Comparison of ENCODE assay signal across 31 cellular contexts in the genomic region with DNA sequence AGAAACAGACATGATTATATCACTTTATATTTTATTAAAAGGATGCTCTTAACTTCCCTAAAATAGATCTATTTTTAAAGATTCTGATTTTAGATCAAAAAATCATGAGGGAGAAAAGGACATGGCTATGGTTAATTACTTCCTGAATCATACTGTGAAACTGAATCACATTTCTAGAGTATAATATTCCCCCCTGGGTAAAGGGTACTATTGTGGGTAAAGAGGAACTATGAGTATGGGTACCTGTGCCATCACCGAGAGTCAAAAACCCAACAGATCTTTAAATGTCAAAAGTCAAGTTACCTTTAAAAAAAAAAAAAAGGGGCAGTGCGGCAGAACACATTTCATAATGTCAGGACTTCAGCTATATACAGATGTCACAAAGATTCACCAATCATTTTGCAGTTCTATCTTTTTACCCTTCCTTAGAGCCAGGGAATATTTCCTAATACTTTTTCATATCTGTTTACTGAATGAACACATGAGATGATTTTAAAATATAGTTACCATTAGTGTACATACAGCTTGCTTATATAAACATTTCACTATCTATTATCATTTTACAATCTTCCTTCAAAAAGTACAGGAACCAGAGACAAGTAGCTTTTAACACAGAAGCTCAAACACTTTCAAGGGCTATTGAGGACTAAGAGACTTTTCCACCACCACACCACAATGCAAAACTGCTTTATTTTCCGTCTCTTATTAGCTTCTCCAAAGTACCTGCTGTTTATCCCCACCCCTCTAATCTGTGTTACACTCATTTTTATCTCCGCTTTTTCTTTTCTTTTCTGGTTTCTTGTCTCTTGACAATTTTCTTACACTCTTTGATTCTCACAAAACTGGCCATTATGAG. TPM values are rescaled to one million over a fixed set of nuclear protein-coding genes. Genes with fewer than 3 reads are reported as not detected.
DNase-seq lines count a peak whose midpoint lies in the region; ATAC-seq and TF ChIP-seq lines count a peak whose summit lies in the region.
"Had no signal": no experiment of that assay in that cellular context is flagged by ENCODE, and none has a peak within 500 bp of the region (broad histone marks: within the 10 kb centered on the region; RNA-seq: fewer than 3 reads in every experiment).

No MANE protein-coding gene starts in this region.

- H3K4me2 ChIP-seq in OCI-LY3 (ENCODE audit: low read length) = peak overlapping the region; percentile 48

- no peak for TF ChIP-seq CTCF in A673 (conservative IDR thresholded peaks at IDR 0.05; ENCODE audit: low read depth, low read length)
- no peak for TF ChIP-seq CTCF in OCI-LY3 (IDR thresholded peaks at IDR 0.05; ENCODE audit: low read depth, low read length)
- no peak for TF ChIP-seq CTCF in left lung (IDR thresholded peaks at IDR 0.05)

- CTCF ChIA-PET in A673 (lab: Charles Lee) = interaction anchor here (0.7 kb wide), 1 partner anchor 9 kb away, joined by 6 read pairs; no protein-coding TSS in a partner anchor

- H3K27ac ChIP-seq in A673 (ENCODE audit: low read depth, low read length, poor library complexity, severe bottlenecking) (no peak overlapping the region), OCI-LY3 (ENCODE audit: low read length) (no peak overlapping the region), left lung (no peak overlapping the region)
- H3K27ac ChIP-seq: epithelial cell of prostate, neutrophil, prostate gland, RWPE1, SJSA1, tibial artery, vagina had no signal

- no peak overlapping the region for H3K27ac Mint-ChIP-seq in natural killer cell treated with Interleukin-12 subunit alpha and Interleukin-12 subunit beta and Interleukin-15 and Interleukin-18, amount 100 ng/mL, for 72 hours
- H3K27ac Mint-ChIP-seq: activated CD8-positive, alpha-beta memory T cell treated with anti-CD3 and anti-CD28 coated beads, Interleukin-2, amount 10 ng/mL, durations not matched to agents 7 days and 5 days; immature natural killer cell; WTC11 had no signal

- no TSS peak for BruUV-seq in A673 (replicated peaks; lab: Mats Ljungman, UMichigan)

- H3K36me3 ChIP-seq in A673 (ENCODE audit: insufficient read depth, low read length, poor library complexity, severe bottlenecking) (no peaks in the 10 kb centered on the region), OCI-LY3 (replicated peaks; ENCODE audit: low read depth, low read length) (no peaks in the 10 kb centered on the region), left lung (peaks cover 0 to 3% of the 10 kb centered on the region in 2 donors)
- H3K36me3 ChIP-seq: BE2C, prostate gland, SJSA1 had no signal

- no peak overlapping the region for H3K9ac ChIP-seq in OCI-LY3 (ENCODE audit: low read length)

- H3K9me3 Mint-ChIP-seq in natural killer cell treated with Interleukin-12 subunit alpha and Interleukin-12 subunit beta and Interleukin-15 and Interleukin-18, amount 100 ng/mL, for 72 hours = no peaks in the 10 kb centered on the region
- H3K9me3 Mint-ChIP-seq: activated T-cell treated with anti-CD3 and anti-CD28 coated beads, Interleukin-2, amount 50 U/mL, for 4 hours; immature natural killer cell; WTC11 had no signal

- H2AFZ ChIP-seq in OCI-LY3 (ENCODE audit: low read depth, low read length) = no peak overlapping the region

- peaks cover 11% of the 10 kb centered on the region for H3K4me1 ChIP-seq in A673 (ENCODE audit: insufficient read depth, low read length, poor library complexity, severe bottlenecking)
- H3K4me1 ChIP-seq in OCI-LY3 (ENCODE audit: low read length) = peaks cover 15% of the 10 kb centered on the region
- H3K4me1 ChIP-seq in left lung = peaks cover 0 to 3% of the 10 kb centered on the region in 2 donors
- H3K4me1 ChIP-seq: BE2C, prostate gland, SJSA1, tibial artery, vagina had no signal

- H3K4me3 ChIP-seq in A673 (ENCODE audit: low read depth, low read length, poor library complexity, severe bottlenecking) (no peak overlapping the region), OCI-LY3 (ENCODE audit: low read length) (no peak overlapping the region), left lung (no peak overlapping the region)
- H3K4me3 ChIP-seq: prostate gland, SJSA1, tibial artery, vagina had no signal

- H3K36me3 Mint-ChIP-seq in natural killer cell treated with Interleukin-12 subunit alpha and Interleukin-12 subunit beta and Interleukin-15 and Interleukin-18, amount 100 ng/mL, for 72 hours = no peaks in the 10 kb centered on the region
- H3K36me3 Mint-ChIP-seq: activated CD8-positive, alpha-beta memory T cell treated with anti-CD3 and anti-CD28 coated beads, Interleukin-2, amount 10 ng/mL, durations not matched to agents 7 days and 5 days; immature natural killer cell had no signal

- DNase-seq in A673 (ENCODE audit: low spot score) (peak; percentile 25), DMS79 treated with DMSO at 0.1 percent for 48 hours (lab: John Stamatoyannopoulos, UW) (peak; percentile 49), left lung (no peak), KBM-7 (no peak), anterior cingulate cortex (lab: John Stamatoyannopoulos, UW) (no peak)
- DNase-seq in stimulated activated CD4-positive, alpha-beta T cell treated with anti-CD3 and anti-CD28 coated beads, Interleukin-4, amount 100 ng/mL, for 4 hours = no peak
- DNase-seq in natural killer cell treated with Interleukin-12 subunit alpha and Interleukin-12 subunit beta and Interleukin-15 and Interleukin-18, amount 100 ng/mL, for 72 hours (ENCODE audit: low spot score) = no peak
- DNase-seq: ACHN; activated CD4-positive, alpha-beta T cell treated with anti-CD3 and anti-CD28 coated beads, Interleukin-2, amount 50 U/mL, for 1 hour; activated CD8-positive, alpha-beta memory T cell treated with anti-CD3 and anti-CD28 coated beads, Interleukin-2, amount 10 ng/mL, durations not matched to agents 7 days and 5 days; activated gamma-delta T cell; activated T-cell treated with anti-CD3 and anti-CD28 coated beads, Interleukin-2, amount 50 U/mL, for 4 hours; BE2C; central memory CD4-positive, alpha-beta T cell; cortex of kidney; effector memory CD4-positive, alpha-beta T cell; immature natural killer cell; NCI-H1092; NCI-H2227 treated with DMSO at 0.1 percent for 48 hours; OCI-M1; tibial artery had no signal

- POLR2A ChIA-PET in A673 (lab: Charles Lee; ENCODE audit: low non-redundant PET) = no interaction called here

- in situ Hi-C loops in KBM-7 (cut with MboI; ENCODE audit: low pct_unique_long_range_greater_than_20kb, low sequenced_read_pairs) = no loop called here

- H4K20me1 ChIP-seq in OCI-LY3 (ENCODE audit: insufficient read depth, low read length) = no peaks in the 10 kb centered on the region

- H3K27me3 ChIP-seq in A673 (replicated peaks; ENCODE audit: insufficient read depth, low read depth, low read length, poor library complexity) (no peaks in the 10 kb centered on the region), OCI-LY3 (ENCODE audit: low read depth, low read length) (no peaks in the 10 kb centered on the region), left lung (no peaks in the 10 kb centered on the region)
- H3K27me3 ChIP-seq: BE2C, neutrophil, SJSA1, tibial artery, vagina had no signal

- ATAC-seq in left lung = peak; percentile 76
- ATAC-seq in natural killer cell treated with Interleukin-12 subunit alpha and Interleukin-12 subunit beta and Interleukin-15 and Interleukin-18, amount 100 ng/mL, for 72 hours = no peak
- ATAC-seq: activated CD8-positive, alpha-beta memory T cell treated with anti-CD3 and anti-CD28 coated beads, Interleukin-2, amount 10 ng/mL, durations not matched to agents 7 days and 5 days; activated T-cell treated with anti-CD3 and anti-CD28 coated beads, Interleukin-2, amount 50 U/mL, for 4 hours; HCT116; sciatic nerve; WTC11 had no signal

- H3K4me1 Mint-ChIP-seq in natural killer cell treated with Interleukin-12 subunit alpha and Interleukin-12 subunit beta and Interleukin-15 and Interleukin-18, amount 100 ng/mL, for 72 hours (ENCODE audit: low read depth in 2 of 2) = no peaks in the 10 kb centered on the region
- H3K4me1 Mint-ChIP-seq: immature natural killer cell had no signal

- no peak overlapping the region for H3K4me3 Mint-ChIP-seq in natural killer cell treated with Interleukin-12 subunit alpha and Interleukin-12 subunit beta and Interleukin-15 and Interleukin-18, amount 100 ng/mL, for 72 hours
- H3K4me3 Mint-ChIP-seq: activated CD8-positive, alpha-beta memory T cell treated with anti-CD3 and anti-CD28 coated beads, Interleukin-2, amount 10 ng/mL, durations not matched to agents 7 days and 5 days; activated T-cell treated with anti-CD3 and anti-CD28 coated beads, Interleukin-2, amount 50 U/mL, for 4 hours; immature natural killer cell; WTC11 had no signal

- intact Hi-C loops in A673 (cut with micrococcal nuclease; ENCODE audit: unreplicated experiment) = no loop called here
- intact Hi-C loops in left lung (cut with DNase I) = no loop called here

- H3K9me3 ChIP-seq in A673 (ENCODE audit: low read depth, low read length, poor library complexity, severe bottlenecking) (no peaks in the 10 kb centered on the region), OCI-LY3 (ENCODE audit: insufficient read depth, low read length) (no peaks in the 10 kb centered on the region), left lung (no peaks in the 10 kb centered on the region)
- H3K9me3 ChIP-seq: BE2C, neutrophil, prostate gland, SJSA1, tibial artery, vagina had no signal

- no peaks in the 10 kb centered on the region for H3K79me2 ChIP-seq in OCI-LY3 (ENCODE audit: low read length)

- peaks cover 12 to 13% of the 10 kb centered on the region in 2 donors for H3K27me3 Mint-ChIP-seq in natural killer cell treated with Interleukin-12 subunit alpha and Interleukin-12 subunit beta and Interleukin-15 and Interleukin-18, amount 100 ng/mL, for 72 hours

RNA-seq across cellular contexts. Expression of a gene that starts 45.0 kb away (rescaled TPM):
- total RNA-seq in A673 (2021) (31.6 and 32.6 TPM in 2 replicates), left lung (10 to 100 TPM; 40.3 to 49.7 TPM)
- total RNA-seq in natural killer cell treated with Interleukin-12 subunit alpha and Interleukin-12 subunit beta and Interleukin-15 and Interleukin-18, amount 100 ng/mL, for 72 hours = 1 to 10 TPM; 1.2 to 6.1 TPM

Comparison
In these comparisons a context has a peak if more than half of its experiments do, and no peak if none do; other contexts are left out.
1. DNase-seq: peak in A673 (single experiment) and DMS79 treated with DMSO at 0.1 percent for 48 hours (single experiment); none in left lung (0 of 2), stimulated activated CD4-positive, alpha-beta T cell treated with anti-CD3 and anti-CD28 coated beads, Interleukin-4, amount 100 ng/mL, for 4 hours (0 of 2), natural killer cell treated with Interleukin-12 subunit alpha and Interleukin-12 subunit beta and Interleukin-15 and Interleukin-18, amount 100 ng/mL, for 72 hours (single experiment), KBM-7 (single experiment) and anterior cingulate cortex (0 of 58).